In genomic region chr2:43634604-43635306, GRCh38 we compare ENCODE assay signal across 9 cellular contexts. TPM values are rescaled to one million over a fixed set of nuclear protein-coding genes. Genes with fewer than 3 reads are reported as not detected.
A peak's percentile ranks its signal among the peaks of the same experiment; 100 is the strongest.
DNase-seq lines count a peak whose midpoint lies in the region; ATAC-seq and TF ChIP-seq lines count a peak whose summit lies in the region.
"Had no signal": no experiment of that assay in that cellular context is flagged by ENCODE, and none has a peak within 500 bp of the region (broad histone marks: within the 10 kb centered on the region; RNA-seq: fewer than 3 reads in every experiment).

No MANE protein-coding gene starts in this region.

- peaks cover 7% of the 10 kb centered on the region for H3K27me3 ChIP-seq in RWPE2 (ENCODE audit: insufficient read depth, poor library complexity, severe bottlenecking)

- peak; percentile 17; the same call in 2 of the 3 replicates for ATAC-seq in RWPE2 (ENCODE audit: low read depth)
- ATAC-seq in HG03457 (IDR thresholded peaks at IDR 0.05; ENCODE audit: unreplicated experiment): no peak
- no peak for ATAC-seq in GM19328 (IDR thresholded peaks at IDR 0.05; ENCODE audit: unreplicated experiment)

- H3K4me1 ChIP-seq in RWPE2 (ENCODE audit: insufficient read depth, poor library complexity, severe bottlenecking): peaks cover 4% of the 10 kb centered on the region

- H3K27ac ChIP-seq in RWPE2 (ENCODE audit: poor library complexity, severe bottlenecking): no peak overlapping the region

- DNase-seq in A172 (ENCODE audit: low spot score) (peak; percentile 74), HuH-7 (ENCODE audit: low spot score) (peak; percentile 8), RWPE2 (ENCODE audit: low spot score) (no peak), foreskin melanocyte (peak; percentile 80), ACHN (no peak), retina (no peak)
- DNase-seq: activated CD8-positive, alpha-beta memory T cell treated with anti-CD3 and anti-CD28 coated beads for 24 hours had no signal

- no peaks in the 10 kb centered on the region for H3K9me3 ChIP-seq in RWPE2 (ENCODE audit: severe bottlenecking)

- no peaks in the 10 kb centered on the region for H3K36me3 ChIP-seq in RWPE2 (ENCODE audit: low read depth)

- no peak for TF ChIP-seq CTCF in RWPE2 (IDR thresholded peaks at IDR 0.05; ENCODE audit: poor library complexity, severe bottlenecking)

- H3K4me3 ChIP-seq in RWPE2 (ENCODE audit: severe bottlenecking): no peak overlapping the region

- in situ Hi-C loops in ACHN (cut with HindIII; ENCODE audit: low pct_ligation_motif_present, low pct_unique_long_range_greater_than_20kb, low sequenced_read_pairs): no loop called here

RNA-seq across cellular contexts. Expression of gene PLEKHH2, which starts 2.3 kb away (rescaled TPM):
- 0.98 and 4.6 TPM in 2 replicates for total RNA-seq in A172 (2014; rRNA removed; shearing (Covaris generic))

RNA-seq across cellular contexts. Expression of gene THADA, which starts 38.9 kb away (rescaled TPM):
- 18.3 and 19.7 TPM in 2 replicates for total RNA-seq in A172 (2014; rRNA removed; shearing (Covaris generic))

RNA-seq across cellular contexts. Expression of gene C1GALT1C1L, which starts 41.5 kb away (rescaled TPM):
- 1.7 and 2.1 TPM in 2 replicates for total RNA-seq in A172 (2014; rRNA removed; shearing (Covaris generic))

Comparison
In these comparisons a context has a peak if more than half of its experiments do, and no peak if none do; other contexts are left out.
1. DNase-seq: peak in A172 (single experiment), HuH-7 (single experiment) and foreskin melanocyte (single experiment); none in RWPE2 (single experiment), ACHN (single experiment) and retina (single experiment).